In the genomic region with DNA sequence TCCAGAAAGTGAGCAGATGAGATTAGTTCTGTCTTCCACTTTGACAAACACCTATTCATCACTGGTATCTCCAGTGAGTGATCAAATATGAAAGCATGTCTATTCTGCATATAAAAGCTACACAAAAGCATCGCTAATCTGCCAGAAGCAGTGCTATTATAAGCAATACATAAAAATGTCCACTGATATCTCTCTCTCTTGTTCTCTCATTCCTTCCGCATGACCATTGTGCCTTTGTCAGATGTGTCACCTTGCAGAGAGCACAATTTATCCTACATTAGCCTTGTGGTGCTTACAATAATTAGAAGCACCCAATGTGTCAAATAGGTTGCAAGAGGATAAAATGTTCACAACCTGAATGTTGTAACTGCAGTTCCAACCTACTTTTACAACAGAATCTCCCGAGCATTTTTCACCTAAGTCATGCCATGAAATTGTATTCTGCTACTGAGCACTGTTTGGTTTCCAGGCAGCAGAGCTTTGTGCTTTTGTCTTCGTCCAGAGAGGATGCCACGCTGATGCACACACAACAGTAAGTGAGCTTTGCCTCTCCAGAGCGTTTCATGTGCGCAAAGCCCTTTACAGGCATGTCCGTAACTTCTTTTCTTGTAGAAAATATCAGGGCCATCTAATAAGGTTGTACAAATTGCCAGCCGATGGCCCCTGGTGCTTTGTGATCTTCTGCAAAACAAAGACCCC, we compare ENCODE assay signal across 25 cellular contexts.
"Had no signal": no experiment of that assay in that cellular context is flagged by ENCODE, and none has a peak within 500 bp of the region (broad histone marks: within the 10 kb centered on the region; RNA-seq: fewer than 3 reads in every experiment).

No MANE protein-coding gene starts in this region.

- H3K4me1 Mint-ChIP-seq: activated CD4-positive, alpha-beta memory T cell treated with anti-CD3 and anti-CD28 coated beads, Interleukin-2, amount 10 ng/mL, durations not matched to agents 7 days and 5 days; activated CD4-positive, alpha-beta T cell treated with anti-CD3 and anti-CD28 coated beads, Interleukin-2, amount 10 ng/mL, durations not matched to agents 7 days and 5 days; activated naive CD4-positive, alpha-beta T cell treated with anti-CD3 and anti-CD28 coated beads, Interleukin-2, amount 50 U/mL, for 24 hours; activated naive CD8-positive, alpha-beta T cell treated with anti-CD3 and anti-CD28 coated beads, Interleukin-2, amount 50 U/mL, for 24 hours; mesothelial cell of epicardium; T-helper 17 cell had no signal

- H3K4me3 Mint-ChIP-seq: activated CD4-positive, alpha-beta memory T cell treated with anti-CD3 and anti-CD28 coated beads, Interleukin-2, amount 10 ng/mL, durations not matched to agents 7 days and 5 days; activated CD4-positive, alpha-beta T cell treated with anti-CD3 and anti-CD28 coated beads, Interleukin-2, amount 10 ng/mL, durations not matched to agents 7 days and 5 days; activated naive CD4-positive, alpha-beta T cell treated with anti-CD3 and anti-CD28 coated beads, Interleukin-2, amount 50 U/mL, for 24 hours; activated naive CD8-positive, alpha-beta T cell treated with anti-CD3 and anti-CD28 coated beads, Interleukin-2, amount 50 U/mL, for 24 hours; activated T-cell treated with anti-CD3 and anti-CD28 coated beads, Interleukin-2, amount 50 U/mL, for 24 hours; dendritic cell treated with granulocyte-macrophage colony-stimulating factor and Interleukin-4, amounts not matched to agents 40 ng/mL and 50 ng/mL, for 4 days; mesothelial cell of epicardium; naive B cell; neural crest cell; T-helper 17 cell had no signal

- H3K27ac Mint-ChIP-seq: activated CD4-positive, alpha-beta memory T cell treated with anti-CD3 and anti-CD28 coated beads, Interleukin-2, amount 10 ng/mL, durations not matched to agents 7 days and 5 days; activated CD4-positive, alpha-beta T cell treated with anti-CD3 and anti-CD28 coated beads, Interleukin-2, amount 10 ng/mL, durations not matched to agents 7 days and 5 days; activated naive CD4-positive, alpha-beta T cell treated with anti-CD3 and anti-CD28 coated beads, Interleukin-2, amount 50 U/mL, for 24 hours; activated naive CD8-positive, alpha-beta T cell treated with anti-CD3 and anti-CD28 coated beads, Interleukin-2, amount 50 U/mL, for 24 hours; activated T-cell treated with anti-CD3 and anti-CD28 coated beads, Interleukin-2, amount 50 U/mL, for 24 hours; dendritic cell treated with granulocyte-macrophage colony-stimulating factor and Interleukin-4, amounts not matched to agents 40 ng/mL and 50 ng/mL, for 4 days; mesothelial cell of epicardium; T-helper 17 cell had no signal

- H3K4me1 ChIP-seq: esophagus muscularis mucosa, foreskin keratinocyte, right lobe of liver, testis, transverse colon had no signal

- H3K4me3 ChIP-seq: esophagus muscularis mucosa, right lobe of liver, skin epidermis, testis, transverse colon had no signal

- H3K27me3 Mint-ChIP-seq: activated CD4-positive, alpha-beta memory T cell treated with anti-CD3 and anti-CD28 coated beads, Interleukin-2, amount 10 ng/mL, durations not matched to agents 7 days and 5 days; activated CD4-positive, alpha-beta T cell treated with anti-CD3 and anti-CD28 coated beads, Interleukin-2, amount 10 ng/mL, durations not matched to agents 7 days and 5 days; activated naive CD4-positive, alpha-beta T cell treated with anti-CD3 and anti-CD28 coated beads, Interleukin-2, amount 50 U/mL, for 24 hours; activated naive CD8-positive, alpha-beta T cell treated with anti-CD3 and anti-CD28 coated beads, Interleukin-2, amount 50 U/mL, for 24 hours; activated T-cell treated with anti-CD3 and anti-CD28 coated beads, Interleukin-2, amount 50 U/mL, for 24 hours; dendritic cell treated with granulocyte-macrophage colony-stimulating factor and Interleukin-4, amounts not matched to agents 40 ng/mL and 50 ng/mL, for 4 days; T-helper 17 cell had no signal

- H3K27me3 ChIP-seq: esophagus muscularis mucosa, foreskin keratinocyte, right lobe of liver, testis, transverse colon had no signal

- H3K36me3 ChIP-seq: esophagus muscularis mucosa, right lobe of liver, transverse colon, WERI-Rb-1 had no signal

- H3K27ac ChIP-seq: esophagus muscularis mucosa, foreskin keratinocyte, right lobe of liver, skin epidermis, testis, transverse colon, WERI-Rb-1 had no signal

- ATAC-seq: activated naive CD8-positive, alpha-beta T cell treated with anti-CD3 and anti-CD28 coated beads, Interleukin-2, amount 50 U/mL, for 24 hours; foreskin keratinocyte; right lobe of liver; stimulated activated naive CD8-positive, alpha-beta T cell treated with anti-CD3 and anti-CD28 coated beads, Interleukin-15, Interleukin-2, amounts not matched to agents 100 U/mL and 50 U/mL, for 24 hours; T-helper 17 cell had no signal

- H3K9me3 ChIP-seq: right lobe of liver, testis, transverse colon had no signal

- DNase-seq: activated CD4-positive, alpha-beta memory T cell treated with anti-CD3 and anti-CD28 coated beads, Interleukin-2, amount 10 ng/mL, durations not matched to agents 7 days and 5 days; activated CD4-positive, alpha-beta T cell treated with anti-CD3 and anti-CD28 coated beads, Interleukin-2, amount 10 ng/mL, durations not matched to agents 7 days and 5 days; activated CD4-positive, CD25-positive, alpha-beta regulatory T cell treated with anti-CD3 and anti-CD28 coated beads, Interleukin-2, amount 50 U/mL, for 72 hours; activated CD8-positive, alpha-beta memory T cell treated with anti-CD3 and anti-CD28 coated beads, Interleukin-2, amount 50 U/mL, for 48 hours; activated naive CD8-positive, alpha-beta T cell treated with anti-CD3 and anti-CD28 coated beads, Interleukin-2, amount 50 U/mL, for 24 hours; activated T-cell treated with anti-CD3 and anti-CD28 coated beads, Interleukin-2, amount 50 U/mL, for 24 hours; central memory CD4-positive, alpha-beta T cell; foreskin keratinocyte; naive B cell; posterior cingulate gyrus; right lobe of liver; stimulated activated CD4-positive, alpha-beta T cell treated with anti-CD3 and anti-CD28 coated beads, Interleukin-12 subunit alpha, Interleukin-12 subunit beta, amount 100 ng/mL, for 4 hours; stimulated activated CD4-positive, alpha-beta T cell treated with anti-CD3 and anti-CD28 coated beads, Interleukin-4, amount 100 ng/mL, for 1 hour; stimulated activated naive CD8-positive, alpha-beta T cell treated with anti-CD3 and anti-CD28 coated beads, Interleukin-15, Interleukin-2, amounts not matched to agents 100 U/mL and 50 U/mL, for 24 hours; T-helper 17 cell; T1000; testis; transverse colon; WERI-Rb-1 had no signal

- H3K36me3 Mint-ChIP-seq: activated naive CD4-positive, alpha-beta T cell treated with anti-CD3 and anti-CD28 coated beads, Interleukin-2, amount 50 U/mL, for 24 hours; mesothelial cell of epicardium had no signal
